ENCODE assay signal across 32 cellular contexts in the genomic region with DNA sequence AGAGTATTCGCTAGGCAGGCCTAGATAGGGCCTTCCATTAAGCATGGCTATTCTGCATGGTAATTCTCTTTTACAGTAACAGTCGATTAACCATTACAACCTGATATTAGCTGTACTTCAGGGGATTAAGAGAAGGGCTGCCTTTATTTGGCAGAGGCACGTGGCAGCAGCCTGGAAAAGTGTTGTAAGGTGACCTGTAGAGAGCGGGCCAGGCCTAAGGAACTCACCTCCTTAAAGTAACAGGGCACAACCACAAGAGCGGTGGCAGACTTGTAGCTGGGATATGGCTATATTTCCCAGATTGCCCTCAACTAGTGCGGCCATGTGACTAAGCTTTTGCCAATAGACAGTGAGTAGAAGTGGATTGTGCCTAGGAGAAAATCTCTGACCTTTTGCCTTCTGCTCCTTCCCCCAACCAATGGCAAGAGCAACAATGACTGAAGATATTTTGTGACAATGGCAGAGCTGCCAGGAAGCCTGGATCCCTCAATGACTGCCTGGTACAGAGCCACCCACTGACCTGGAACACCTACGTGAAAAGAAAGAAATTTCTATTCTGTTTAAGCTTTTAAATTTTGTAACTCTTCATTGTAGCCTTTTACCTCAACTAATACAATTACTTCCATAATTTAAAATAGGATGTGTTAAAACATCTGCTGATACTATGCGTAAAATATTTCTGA. TPM values are rescaled to one million over a fixed set of nuclear protein-coding genes. Genes with fewer than 3 reads are reported as not detected.
"Had no signal": no experiment of that assay in that cellular context is flagged by ENCODE, and none has a peak within 500 bp of the region (broad histone marks: within the 10 kb centered on the region; RNA-seq: fewer than 3 reads in every experiment).

No MANE protein-coding gene starts in this region.

- H3K27me3 Mint-ChIP-seq: dendritic cell treated with granulocyte-macrophage colony-stimulating factor and Interleukin-4, amounts not matched to agents 40 ng/mL and 50 ng/mL, for 4 days had no signal

- H3K4me1 Mint-ChIP-seq: activated CD4-positive, alpha-beta memory T cell treated with anti-CD3 and anti-CD28 coated beads, Interleukin-2, amount 10 ng/mL, durations not matched to agents 7 days and 5 days; activated CD4-positive, alpha-beta T cell treated with anti-CD3 and anti-CD28 coated beads, Interleukin-2, amount 10 ng/mL, durations not matched to agents 7 days and 5 days; central memory CD8-positive, alpha-beta T cell had no signal

- H3K36me3 Mint-ChIP-seq: activated naive CD8-positive, alpha-beta T cell had no signal

- ATAC-seq: activated T-cell treated with anti-CD3 and anti-CD28 coated beads, Interleukin-2, amount 50 U/mL, for 72 hours; esophagus mucosa; foreskin keratinocyte; gastrocnemius medialis; heart left ventricle had no signal

- H3K4me1 ChIP-seq: foreskin keratinocyte, gastrocnemius medialis, heart left ventricle had no signal

- H3K4me3 ChIP-seq: coronary artery, dorsolateral prefrontal cortex, gastrocnemius medialis, heart left ventricle had no signal

- H3K9me3 ChIP-seq: gastrocnemius medialis, heart left ventricle had no signal

- H3K4me3 Mint-ChIP-seq: activated CD4-positive, alpha-beta memory T cell treated with anti-CD3 and anti-CD28 coated beads, Interleukin-2, amount 10 ng/mL, durations not matched to agents 7 days and 5 days; activated CD4-positive, alpha-beta T cell treated with anti-CD3 and anti-CD28 coated beads, Interleukin-2, amount 10 ng/mL, durations not matched to agents 7 days and 5 days; activated naive CD8-positive, alpha-beta T cell; activated T-cell treated with anti-CD3 and anti-CD28 coated beads, Interleukin-2, amount 50 U/mL, for 24 hours; activated T-cell treated with anti-CD3 and anti-CD28 coated beads, Interleukin-2, amount 50 U/mL, for 72 hours; central memory CD8-positive, alpha-beta T cell; dendritic cell treated with granulocyte-macrophage colony-stimulating factor and Interleukin-4, amounts not matched to agents 40 ng/mL and 50 ng/mL, for 4 days; endodermal cell had no signal

- FAIRE-seq: astrocyte, bronchial epithelial cell had no signal

- H3K27me3 ChIP-seq: brain microvascular endothelial cell, dorsolateral prefrontal cortex, foreskin keratinocyte, gastrocnemius medialis had no signal

- H3K27ac ChIP-seq: brain microvascular endothelial cell, coronary artery, dorsolateral prefrontal cortex, foreskin keratinocyte, gastrocnemius medialis, heart left ventricle had no signal

- H3K9me3 Mint-ChIP-seq: activated CD4-positive, alpha-beta memory T cell treated with anti-CD3 and anti-CD28 coated beads, Interleukin-2, amount 10 ng/mL, durations not matched to agents 7 days and 5 days; activated CD4-positive, alpha-beta T cell treated with anti-CD3 and anti-CD28 coated beads, Interleukin-2, amount 10 ng/mL, durations not matched to agents 7 days and 5 days; activated T-cell treated with anti-CD3 and anti-CD28 coated beads, Interleukin-2, amount 50 U/mL, for 24 hours; activated T-cell treated with anti-CD3 and anti-CD28 coated beads, Interleukin-2, amount 50 U/mL, for 72 hours; central memory CD8-positive, alpha-beta T cell; dendritic cell treated with granulocyte-macrophage colony-stimulating factor and Interleukin-4, amounts not matched to agents 40 ng/mL and 50 ng/mL, for 4 days; endodermal cell had no signal

- DNase-seq: activated CD4-positive, alpha-beta memory T cell treated with anti-CD3 and anti-CD28 coated beads, Interleukin-2, amount 10 ng/mL, durations not matched to agents 7 days and 5 days; activated CD4-positive, alpha-beta T cell treated with anti-CD3 and anti-CD28 coated beads for 1 hour; activated CD4-positive, alpha-beta T cell treated with anti-CD3 and anti-CD28 coated beads for 4 hours; activated CD4-positive, alpha-beta T cell treated with anti-CD3 and anti-CD28 coated beads, Interleukin-2, amount 10 ng/mL, durations not matched to agents 7 days and 5 days; activated CD4-positive, alpha-beta T cell treated with anti-CD3 and anti-CD28 coated beads, Interleukin-2, amount 50 U/mL, for 4 hours; activated CD8-positive, alpha-beta memory T cell treated with anti-CD3 and anti-CD28 coated beads, Interleukin-2, amount 50 U/mL, for 48 hours; activated gamma-delta T cell treated with Interleukin-2 at 50 U/mL for 16 hours; activated naive CD4-positive, alpha-beta T cell treated with anti-CD3 and anti-CD28 coated beads, Interleukin-2, amount 50 U/mL, for 16 hours; activated naive CD4-positive, alpha-beta T cell treated with Interleukin-2 at 50 U/mL for 16 hours; activated T-cell treated with anti-CD3 and anti-CD28 coated beads for 4 hours; activated T-cell treated with anti-CD3 and anti-CD28 coated beads, Interleukin-2, amount 50 U/mL, for 24 hours; activated T-cell treated with anti-CD3 and anti-CD28 coated beads, Interleukin-2, amount 50 U/mL, for 72 hours; amniotic stem cell; anterior cingulate cortex; brain microvascular endothelial cell; dorsolateral prefrontal cortex; effector memory CD4-positive, alpha-beta T cell; endodermal cell; foreskin keratinocyte; gastrocnemius medialis; glutamatergic neuron; heart left ventricle; T-helper 2 cell had no signal

- H3K27ac Mint-ChIP-seq: activated CD4-positive, alpha-beta memory T cell treated with anti-CD3 and anti-CD28 coated beads, Interleukin-2, amount 10 ng/mL, durations not matched to agents 7 days and 5 days; activated CD4-positive, alpha-beta T cell treated with anti-CD3 and anti-CD28 coated beads, Interleukin-2, amount 10 ng/mL, durations not matched to agents 7 days and 5 days; activated naive CD8-positive, alpha-beta T cell; activated T-cell treated with anti-CD3 and anti-CD28 coated beads, Interleukin-2, amount 50 U/mL, for 24 hours; activated T-cell treated with anti-CD3 and anti-CD28 coated beads, Interleukin-2, amount 50 U/mL, for 72 hours; dendritic cell treated with granulocyte-macrophage colony-stimulating factor and Interleukin-4, amounts not matched to agents 40 ng/mL and 50 ng/mL, for 4 days; endodermal cell had no signal

- H3K36me3 ChIP-seq: brain microvascular endothelial cell, gastrocnemius medialis, heart left ventricle had no signal

RNA-seq across cellular contexts. Expression of gene ANKRD34B, which starts 18.9 kb away (rescaled TPM):
- total RNA-seq: activated CD4-positive, alpha-beta memory T cell treated with anti-CD3 and anti-CD28 coated beads, Interleukin-2, amount 10 ng/mL, durations not matched to agents 7 days and 5 days; activated CD4-positive, alpha-beta T cell treated with anti-CD3 and anti-CD28 coated beads, Interleukin-2, amount 10 ng/mL, durations not matched to agents 7 days and 5 days; activated T-cell treated with anti-CD3 and anti-CD28 coated beads, Interleukin-2, amount 50 U/mL, for 72 hours; bronchial epithelial cell; cardiac septum; esophagus mucosa; foreskin keratinocyte; gastrocnemius medialis; T-helper 1 cell treated with Interleukin-12 subunit alpha and Interleukin-12 subunit beta and Interleukin-4 antibody, amounts not matched to agents 30 ng/mL and 1 ng/mL, for 36 hours had no signal
- polyA plus RNA-seq: foreskin keratinocyte, heart left ventricle had no signal
